1 cellular context compared by ENCODE assay signal in the genomic region with DNA sequence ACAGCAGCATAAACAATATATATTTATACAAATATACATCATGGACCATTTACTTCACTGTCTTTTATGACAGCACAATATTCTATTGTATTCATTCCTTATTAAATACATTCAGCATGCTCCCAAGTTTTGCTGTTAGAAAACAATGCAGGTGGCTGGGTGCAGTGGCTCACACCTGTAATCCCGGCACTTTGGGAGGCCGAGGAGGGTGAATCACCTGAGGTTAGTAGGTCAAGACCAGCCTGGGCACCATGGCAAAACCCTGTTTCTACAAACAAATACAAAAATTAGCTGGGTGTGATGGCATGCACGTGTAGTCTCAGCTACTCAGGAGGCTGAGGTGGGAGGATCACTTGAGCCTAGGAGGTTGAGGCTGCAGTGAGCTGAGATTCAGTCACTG.
TF ChIP-seq lines count a peak whose summit lies in the region.

No MANE protein-coding gene starts in this region.

TF ChIP-seq in HepG2, 621 proteins besides CTCF, POLR2A, EP300 and RAD21:
- TF ChIP-seq ZNF570 (CRISPR knock-in tag; IDR thresholded peaks at IDR 0.05; ENCODE audit: borderline replicate concordance) (no peak), RARA (CRISPR knock-in tag; IDR thresholded peaks at IDR 0.05) (0 out of 2 replicates have a peak, but pooled peaks have one; percentile 17), ZNF33B (CRISPR knock-in tag; IDR thresholded peaks at IDR 0.05) (no peak), HNF4A (CRISPR knock-in tag; IDR thresholded peaks at IDR 0.05) (no peak), TEAD2 (CRISPR knock-in tag; IDR thresholded peaks at IDR 0.05) (no peak), ZNF562 (CRISPR knock-in tag; IDR thresholded peaks at IDR 0.05; ENCODE audit: borderline replicate concordance) (no peak), CCDC6 (CRISPR knock-in tag; IDR thresholded peaks at IDR 0.05) (no peak), ZNF563 (CRISPR knock-in tag; IDR thresholded peaks at IDR 0.05) (no peak)
